Comparison of ENCODE assay signal across 15 cellular contexts in genomic region chr2:143482316-143482715, GRCh38.
DNase-seq lines count a peak whose midpoint lies in the region; ATAC-seq, FAIRE-seq and TF ChIP-seq lines count a peak whose summit lies in the region.
"Had no signal": no experiment of that assay in that cellular context is flagged by ENCODE, and none has a peak within 500 bp of the region (broad histone marks: within the 10 kb centered on the region; RNA-seq: fewer than 3 reads in every experiment).

No MANE protein-coding gene starts in this region.

- in situ Hi-C loops in K562 (cut with MboI), result no loop called here

- H3K4me3 ChIP-seq in K562, result no peak overlapping the region
- H3K4me3 ChIP-seq in heart left ventricle, result no peak overlapping the region
- no peak overlapping the region for H3K4me3 ChIP-seq in osteoblast (ENCODE audit: insufficient read depth, low read length)
- no peak overlapping the region for H3K4me3 ChIP-seq in aorta (ENCODE audit: low read length in 2 of 2)
- no peak overlapping the region for H3K4me3 ChIP-seq in OCI-LY7 (ENCODE audit: low read depth, low read length, poor library complexity, severe bottlenecking)
- H3K4me3 ChIP-seq: lung had no signal

- POLR2A ChIA-PET in K562 (lab: Yijun Ruan, JAX) (no interaction called here), OCI-LY7 (lab: Charles Lee) (interaction anchor here (0.7 kb wide), 1 partner anchor 19 kb away, joined by 3 read pairs; no protein-coding TSS in a partner anchor)

- BruUV-seq in K562 (replicated peaks; lab: Mats Ljungman, UMichigan) (no TSS peak), OCI-LY7 (replicated peaks; lab: Mats Ljungman, UMichigan) (no TSS peak)

- H3K9me2 ChIP-seq in OCI-LY7 (ENCODE audit: insufficient read depth, low read length), result 0 out of 2 replicates have a peak, but pooled peaks cover 3% of the 10 kb centered on the region

- H3K9ac ChIP-seq in K562 (ENCODE audit: insufficient read depth in 1 of 2, low read depth in 2 of 2, low read length in 2 of 2), result no peak overlapping the region

- H3K27ac ChIP-seq in K562 (ENCODE audit: extremely low read depth, low read depth, low read length) (no peak overlapping the region), heart left ventricle (peak overlapping the region; percentile 30 to 90 (median 75)), osteoblast (ENCODE audit: low read depth, low read length) (no peak overlapping the region), aorta (ENCODE audit: low read depth in 1 of 2, low read length in 2 of 2) (no peak overlapping the region), OCI-LY7 (ENCODE audit: low read depth, low read length, poor library complexity, severe bottlenecking) (no peak overlapping the region)
- H3K27ac ChIP-seq: C4-2B, neutrophil had no signal

- DNase-seq in K562 (ENCODE audit: extremely low read depth in 1 of 4, low spot score in 3 of 4), result no peak
- DNase-seq in heart left ventricle, result peak in 1 of 5 donors; percentile 14
- no peak for DNase-seq in osteoblast (ENCODE audit: insufficient read length, low spot score, missing footprints)
- DNase-seq in aorta, result no peak
- no peak for DNase-seq in LoVo (ENCODE audit: low spot score)
- no peak for DNase-seq in OCI-LY7 (ENCODE audit: low spot score)
- DNase-seq: activated CD8-positive, alpha-beta T cell treated with anti-CD3 and anti-CD28 coated beads, Interleukin-2, amount 10 ng/mL, durations not matched to agents 7 days and 5 days; effector memory CD4-positive, alpha-beta T cell; hypothalamus; NCI-H1105 had no signal

- TF ChIP-seq EP300 in K562 (IDR thresholded peaks at IDR 0.05; ENCODE audit: low read length), result no peak

- H3K4me2 ChIP-seq in K562 (ENCODE audit: insufficient read depth, low read length) (no peak overlapping the region), osteoblast (ENCODE audit: insufficient read depth, low read length) (peak overlapping the region; percentile 3), OCI-LY7 (ENCODE audit: low read length) (no peak overlapping the region)

- no peaks in the 10 kb centered on the region for H3K4me1 ChIP-seq in K562 (replicated peaks in 1 of 2; ENCODE audit: control insufficient read depth in 2 of 2, insufficient read depth in 2 of 2, low read length in 2 of 2)
- peaks cover 0 to 28% (median 6%) of the 10 kb centered on the region in 12 donors for H3K4me1 ChIP-seq in heart left ventricle
- no peaks in the 10 kb centered on the region for H3K4me1 ChIP-seq in osteoblast (ENCODE audit: insufficient read depth, low read length)
- no peaks in the 10 kb centered on the region for H3K4me1 ChIP-seq in aorta (ENCODE audit: control insufficient read depth in 1 of 2, insufficient read depth in 2 of 2, low read length in 2 of 2)
- H3K4me1 ChIP-seq in OCI-LY7 (ENCODE audit: insufficient read depth, low read length, poor library complexity, severe bottlenecking), result no peaks in the 10 kb centered on the region

- no peaks in the 10 kb centered on the region for H4K20me1 ChIP-seq in K562 (replicated peaks; ENCODE audit: control insufficient read depth, insufficient read depth, low read length)
- no peaks in the 10 kb centered on the region for H4K20me1 ChIP-seq in osteoblast (ENCODE audit: insufficient read depth, low read length)
- H4K20me1 ChIP-seq in OCI-LY7 (ENCODE audit: insufficient read depth, low read length), result no peaks in the 10 kb centered on the region

- TF ChIP-seq POLR2A in K562 (conservative IDR thresholded peaks at IDR 0.05), result no peak
- TF ChIP-seq POLR2A in heart left ventricle (IDR thresholded peaks at IDR 0.05), result no peak

- 30% methylated on average over 3 of the region's 3 CpGs for WGBS in K562 (ENCODE audit: insufficient coverage, low coverage, missing lambda C conversion rate)
- WGBS in heart left ventricle, 4 donors, result 61 to 75% (median 64%) methylated on average over 3 of the region's 3 CpGs
- WGBS in aorta, 2 donors, result 2 to 7% methylated on average over 3 of the region's 3 CpGs

- TF ChIP-seq CTCF in K562 (IDR thresholded peaks at IDR 0.05 in 2 of 3, conservative IDR thresholded peaks at IDR 0.05 in 1 of 3; ENCODE audit: insufficient read depth in 2 of 3, low read depth in 1 of 3, low read length in 3 of 3), result no peak
- TF ChIP-seq CTCF in heart left ventricle (IDR thresholded peaks at IDR 0.05), result no peak
- TF ChIP-seq CTCF in osteoblast (IDR thresholded peaks at IDR 0.05; ENCODE audit: extremely low read depth, low read depth, low read length), result no peak
- TF ChIP-seq CTCF in OCI-LY7 (conservative IDR thresholded peaks at IDR 0.05; ENCODE audit: low read length), result no peak

- H3K36me3 ChIP-seq in K562 (ENCODE audit: control insufficient read depth, insufficient read depth, low read length) (no peaks in the 10 kb centered on the region), heart left ventricle (no peaks in the 10 kb centered on the region), osteoblast (ENCODE audit: insufficient read depth, low read length) (no peaks in the 10 kb centered on the region), aorta (ENCODE audit: control insufficient read depth in 1 of 2, insufficient read depth in 2 of 2, low read length in 1 of 2) (no peaks in the 10 kb centered on the region), OCI-LY7 (ENCODE audit: insufficient read depth, low read length) (no peaks in the 10 kb centered on the region; the same call in 1 of the 2 replicates)

- H3K9me3 ChIP-seq in K562 (replicated peaks; ENCODE audit: control insufficient read depth, insufficient read depth, low read depth, low read length) (no peaks in the 10 kb centered on the region), heart left ventricle (no peaks in the 10 kb centered on the region), osteoblast (ENCODE audit: low read depth, low read length) (no peaks in the 10 kb centered on the region), aorta (ENCODE audit: control insufficient read depth, low read length) (no peaks in the 10 kb centered on the region), OCI-LY7 (ENCODE audit: low read length) (no peaks in the 10 kb centered on the region)
- H3K9me3 ChIP-seq: neutrophil had no signal

- TF ChIP-seq RAD21 in K562 (CRISPR knock-in tag; conservative IDR thresholded peaks at IDR 0.05 in 1 of 2, IDR thresholded peaks at IDR 0.05 in 1 of 2), result no peak

- no peak for ATAC-seq in K562
- peak in 3 of 4 donors; percentile 55 to 83 (median 77) for ATAC-seq in heart left ventricle
- peak; percentile 86 for ATAC-seq in aorta (ENCODE audit: low FRiP score)
- ATAC-seq in HG02938 (IDR thresholded peaks at IDR 0.05; ENCODE audit: unreplicated experiment), result no peak
- ATAC-seq: activated CD8-positive, alpha-beta T cell treated with anti-CD3 and anti-CD28 coated beads, Interleukin-2, amount 10 ng/mL, durations not matched to agents 7 days and 5 days; SK-N-SH treated with all-trans-retinoic acid at 6 μM for 48 hours had no signal

- H3K79me2 ChIP-seq in K562 (ENCODE audit: control insufficient read depth, insufficient read depth, low read length), result no peaks in the 10 kb centered on the region
- no peaks in the 10 kb centered on the region for H3K79me2 ChIP-seq in osteoblast (ENCODE audit: insufficient read depth, low read length)
- H3K79me2 ChIP-seq in OCI-LY7 (ENCODE audit: insufficient read depth, low read depth, low read length), result no peaks in the 10 kb centered on the region

- CTCF ChIA-PET in K562 (lab: Yijun Ruan, JAX; ENCODE audit: low intra/inter-chr PET ratio) (no interaction called here), OCI-LY7 (lab: Charles Lee; ENCODE audit: unreplicated experiment) (no interaction called here)

- H3K27me3 ChIP-seq in K562 (ENCODE audit: control insufficient read depth in 2 of 2, insufficient read depth in 2 of 2, low read length in 2 of 2) (no peaks in the 10 kb centered on the region), heart left ventricle (no peaks in the 10 kb centered on the region), osteoblast (ENCODE audit: insufficient read depth, low read length) (no peaks in the 10 kb centered on the region), aorta (ENCODE audit: control insufficient read depth in 1 of 2, insufficient read depth in 2 of 2, low read length in 1 of 2) (no peaks in the 10 kb centered on the region)
- H3K27me3 ChIP-seq: neutrophil had no signal

- intact Hi-C loops in K562 (cut with micrococcal nuclease), result no loop called here
- intact Hi-C loops in heart left ventricle (cut with DNase I), result loop anchor here in 1 of 10 donors (5.0 kb wide), 1 partner anchor 40 kb away; no protein-coding TSS in a partner anchor
- intact Hi-C loops in aorta (cut with DNase I), result no loop called here
- intact Hi-C loops in OCI-LY7 (cut with micrococcal nuclease; ENCODE audit: unreplicated experiment), result loop anchor here (10.0 kb wide), 1 partner anchor 1728 kb away; no protein-coding TSS in a partner anchor

- H3K9me1 ChIP-seq in K562 (ENCODE audit: control insufficient read depth, insufficient read depth, low read length), result no peaks in the 10 kb centered on the region

- H2AFZ ChIP-seq in K562 (ENCODE audit: low read depth, low read length) (no peak overlapping the region), osteoblast (ENCODE audit: low read length) (no peak overlapping the region), OCI-LY7 (ENCODE audit: low read length) (no peak overlapping the region)

- peak; percentile 11 for FAIRE-seq in K562 (lab: Jason Lieb, UNC)

TF ChIP-seq in K562, 482 proteins besides CTCF, POLR2A, EP300 and RAD21 (continues in another document):
- TF ChIP-seq SMAD3 (CRISPR knock-in tag; conservative IDR thresholded peaks at IDR 0.05), result no peak

Comparison
In these comparisons a context has a peak if more than half of its experiments do, and no peak if none do; other contexts are left out.
1. ATAC-seq: peak in heart left ventricle (3 of 4) and aorta (single experiment); none in K562 (single experiment) and HG02938 (single experiment).
2. H3K27ac ChIP-seq: peak in heart left ventricle (12 of 12); none in K562 (single experiment), osteoblast (single experiment), aorta (0 of 2) and OCI-LY7 (single experiment).